In the genomic region with DNA sequence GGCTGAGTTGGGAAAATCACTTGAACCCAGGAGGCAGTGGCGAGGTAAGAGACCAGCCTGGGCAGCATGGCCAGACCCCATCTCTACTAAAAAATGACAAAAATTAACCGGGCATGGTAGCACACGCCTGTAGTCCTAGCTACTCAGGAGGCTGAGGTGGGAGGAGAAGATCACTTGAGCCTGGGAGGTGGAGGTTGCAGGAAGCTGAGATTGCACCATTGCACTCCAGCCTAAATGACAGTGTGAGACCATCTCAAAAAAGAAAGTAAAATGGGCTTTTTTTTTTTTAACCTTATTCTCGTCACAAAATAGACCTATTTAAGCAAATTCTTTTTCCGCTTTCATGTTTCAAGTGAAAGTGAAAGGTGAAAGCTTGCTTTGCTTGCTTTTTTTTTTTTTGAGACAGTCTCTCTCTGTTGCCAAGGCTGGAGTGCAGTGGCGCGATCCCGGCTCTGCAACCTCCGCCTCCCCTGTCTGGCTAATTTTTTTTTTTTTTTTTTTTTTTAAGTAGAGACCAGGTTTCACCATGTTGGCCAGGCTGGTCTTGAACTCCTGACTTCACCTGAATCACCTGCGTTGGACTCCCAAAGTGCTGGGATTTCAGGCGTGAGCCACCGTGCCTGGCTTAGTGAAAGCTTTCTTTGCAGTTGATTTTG, we compare ENCODE assay signal across 8 cellular contexts.
DNase-seq lines count a peak whose midpoint lies in the region; FAIRE-seq and TF ChIP-seq lines count a peak whose summit lies in the region.

No MANE protein-coding gene starts in this region.

- H3K4me3 ChIP-seq in AG10803 (ENCODE audit: low read length) (peak overlapping the region; percentile 26; the same call in 1 of the 2 replicates), duodenal mucosa (ENCODE audit: low read depth in 1 of 2, low read length in 2 of 2) (peak overlapping the region; percentile 56 to 59), foreskin fibroblast (ENCODE audit: low read depth in 1 of 2, low read length in 2 of 2) (no peak overlapping the region)

- H3K27me3 ChIP-seq in duodenal mucosa (ENCODE audit: control insufficient read depth in 1 of 2, insufficient read depth in 2 of 2, low read length in 2 of 2): no peaks in the 10 kb centered on the region

- TF ChIP-seq CTCF in AG10803 (conservative IDR thresholded peaks at IDR 0.05; ENCODE audit: low read length) (no peak), GM20000 (IDR thresholded peaks at IDR 0.05; ENCODE audit: extremely low read depth, missing control alignments) (no peak), foreskin fibroblast (IDR thresholded peaks at IDR 0.05; ENCODE audit: low read depth, low read length) (no peak)

- H3K4me1 ChIP-seq in duodenal mucosa (ENCODE audit: control insufficient read depth in 1 of 2, insufficient read depth in 2 of 2, low read length in 2 of 2): peaks cover 0 to 31% of the 10 kb centered on the region in 2 donors

- H3K36me3 ChIP-seq in duodenal mucosa (ENCODE audit: control insufficient read depth in 1 of 2, insufficient read depth in 2 of 2, low read length in 2 of 2): peaks cover 0 to 24% of the 10 kb centered on the region in 2 donors

- no peak for TF ChIP-seq POLR2A in H54 (IDR thresholded peaks at IDR 0.05; ENCODE audit: low read depth, low read length)

- FAIRE-seq in H54 (lab: Jason Lieb, UNC) (no peak), urothelium cell line (lab: Jason Lieb, UNC) (no peak)

- no peak overlapping the region for H3K27ac ChIP-seq in duodenal mucosa (ENCODE audit: low read depth, low read length)

- DNase-seq in AG10803 (ENCODE audit: low read depth) (no peak), GM20000 (ENCODE audit: low spot score) (peak; percentile 74), OCI-M1 (lab: John Stamatoyannopoulos, UW) (peak; percentile 44), H54 (ENCODE audit: insufficient read length, low spot score) (no peak), urothelium cell line (ENCODE audit: low spot score) (no peak), foreskin fibroblast (no peak)
- DNase-seq in stimulated activated CD8-positive, alpha-beta memory T cell treated with anti-CD3 and anti-CD28 coated beads, Interleukin-12 subunit alpha, Interleukin-12 subunit beta, amount 100 ng/mL, for 4 hours (ENCODE audit: low read depth): peak; percentile 11

- H3K9ac ChIP-seq in duodenal mucosa (ENCODE audit: low read depth in 1 of 2, low read length in 2 of 2): peak overlapping the region in 1 of 2 donors; percentile 17

- H3K9me3 ChIP-seq in duodenal mucosa (ENCODE audit: control insufficient read depth in 1 of 2, low read length in 2 of 2): no peaks in the 10 kb centered on the region

Comparison
In these comparisons a context has a peak if more than half of its experiments do, and no peak if none do; other contexts are left out.
1. DNase-seq: peak in GM20000 (single experiment), OCI-M1 (single experiment) and stimulated activated CD8-positive, alpha-beta memory T cell treated with anti-CD3 and anti-CD28 coated beads, Interleukin-12 subunit alpha, Interleukin-12 subunit beta, amount 100 ng/mL, for 4 hours (single experiment); none in AG10803 (single experiment), H54 (single experiment), urothelium cell line (single experiment) and foreskin fibroblast (0 of 2).
2. H3K4me3 ChIP-seq: peak in AG10803 (single experiment) and duodenal mucosa (2 of 2); none in foreskin fibroblast (0 of 2).